In genomic region chr11:126475627-126475991, GRCh38 we compare ENCODE assay signal across 16 cellular contexts.
DNase-seq lines count a peak whose midpoint lies in the region; TF ChIP-seq lines count a peak whose summit lies in the region.
"Had no signal": no experiment of that assay in that cellular context is flagged by ENCODE, and none has a peak within 500 bp of the region (broad histone marks: within the 10 kb centered on the region; RNA-seq: fewer than 3 reads in every experiment).

No MANE protein-coding gene starts in this region.

- no peaks in the 10 kb centered on the region for H3K36me3 ChIP-seq in GM06990 (ENCODE audit: control insufficient read depth, insufficient read depth, low read length)
- no peaks in the 10 kb centered on the region for H3K36me3 ChIP-seq in SK-N-MC (ENCODE audit: insufficient read depth, low read length)
- H3K36me3 ChIP-seq in spleen = no peaks in the 10 kb centered on the region
- H3K36me3 ChIP-seq in esophagus squamous epithelium = no peaks in the 10 kb centered on the region
- H3K36me3 ChIP-seq: HAP-1 had no signal

- WGBS in spleen, 5 donors = 42 to 72% (median 56%) methylated on average over 8 to 10 of the region's 10 CpGs
- 80% methylated on average over 1 of the region's 10 CpGs; no CpG with 5 or more reads in 1 of the 2 donors for WGBS in esophagus squamous epithelium, 2 donors

- H3K27me3 ChIP-seq in GM06990 (replicated peaks; ENCODE audit: control insufficient read depth, insufficient read depth, low read length) (no peaks in the 10 kb centered on the region; the same call in 1 of the 2 replicates), spleen (replicated peaks in 1 of 7) (no peaks in the 10 kb centered on the region), esophagus squamous epithelium (no peaks in the 10 kb centered on the region)

- TF ChIP-seq POLR2A in spleen (IDR thresholded peaks at IDR 0.05) = no peak
- TF ChIP-seq POLR2A in esophagus squamous epithelium (IDR thresholded peaks at IDR 0.05) = no peak

- H3K4me3 ChIP-seq in GM06990 (replicated peaks; ENCODE audit: low read depth, low read length) = no peak overlapping the region
- H3K4me3 ChIP-seq in SK-N-MC = no peak overlapping the region
- no peak overlapping the region for H3K4me3 ChIP-seq in choroid plexus epithelial cell (ENCODE audit: low read depth, low read length)
- no peak overlapping the region for H3K4me3 ChIP-seq in spleen
- H3K4me3 ChIP-seq in esophagus squamous epithelium = no peak overlapping the region
- H3K4me3 ChIP-seq: HAP-1 had no signal

- H3K27ac ChIP-seq in SK-N-MC (no peak overlapping the region), spleen (peak overlapping the region; percentile 19 to 82 (median 72)), esophagus squamous epithelium (no peak overlapping the region)

- H3K4me1 ChIP-seq in spleen (peaks cover 12 to 58% (median 37%) of the 10 kb centered on the region in 6 donors), esophagus squamous epithelium (peaks cover 4% of the 10 kb centered on the region in 3 donors)

- intact Hi-C loops in spleen (cut with DNase I; ENCODE audit: low total_unique reads) (no loop called here), esophagus squamous epithelium (cut with DNase I) (no loop called here)

- no peak for DNase-seq in GM06990 (ENCODE audit: extremely low read depth, insufficient read length)
- no peak for DNase-seq in SK-N-MC (ENCODE audit: low read depth, low spot score)
- DNase-seq in choroid plexus epithelial cell (ENCODE audit: low read depth) = peak; percentile 5
- DNase-seq in spleen = no peak
- DNase-seq in NCI-H1092 (lab: John Stamatoyannopoulos, UW) = no peak
- no peak for DNase-seq in COR-L47 (lab: John Stamatoyannopoulos, UW)
- no peak for DNase-seq in esophagus squamous epithelium (lab: John Stamatoyannopoulos, UW)
- DNase-seq: AML-193, DMS 273 treated with DMSO at 0.1 percent for 48 hours, DND-41, NCI-H1105 treated with DMSO at 0.1 percent for 48 hours, NCI-H1694 treated with DMSO at 0.1 percent for 48 hours, NCI-H2107, OCI-M1, SHP77 treated with DMSO at 0.1 percent for 48 hours had no signal

- peak overlapping the region; percentile 38 for H3K9ac ChIP-seq in SK-N-MC (ENCODE audit: insufficient read length)

- H3K9me3 ChIP-seq in SK-N-MC (ENCODE audit: low read depth, low read length) (no peaks in the 10 kb centered on the region), spleen (no peaks in the 10 kb centered on the region), esophagus squamous epithelium (no peaks in the 10 kb centered on the region)
- H3K9me3 ChIP-seq: HAP-1 had no signal

- peak; percentile 12 for TF ChIP-seq CTCF in GM06990 (IDR thresholded peaks at IDR 0.05; ENCODE audit: insufficient read depth, low read length, poor library complexity, severe bottlenecking)
- TF ChIP-seq CTCF in choroid plexus epithelial cell (conservative IDR thresholded peaks at IDR 0.05; ENCODE audit: low read depth, low read length) = no peak
- TF ChIP-seq CTCF in spleen (IDR thresholded peaks at IDR 0.05 in 8 of 11, conservative IDR thresholded peaks at IDR 0.05 in 3 of 11) = no peak
- no peak for TF ChIP-seq CTCF in esophagus squamous epithelium (IDR thresholded peaks at IDR 0.05)

Comparison
In these comparisons a context has a peak if more than half of its experiments do, and no peak if none do; other contexts are left out.
1. H3K27ac ChIP-seq: peak in spleen (8 of 8); none in SK-N-MC (single experiment) and esophagus squamous epithelium (0 of 4).